25 cellular contexts compared by ENCODE assay signal in the genomic region with DNA sequence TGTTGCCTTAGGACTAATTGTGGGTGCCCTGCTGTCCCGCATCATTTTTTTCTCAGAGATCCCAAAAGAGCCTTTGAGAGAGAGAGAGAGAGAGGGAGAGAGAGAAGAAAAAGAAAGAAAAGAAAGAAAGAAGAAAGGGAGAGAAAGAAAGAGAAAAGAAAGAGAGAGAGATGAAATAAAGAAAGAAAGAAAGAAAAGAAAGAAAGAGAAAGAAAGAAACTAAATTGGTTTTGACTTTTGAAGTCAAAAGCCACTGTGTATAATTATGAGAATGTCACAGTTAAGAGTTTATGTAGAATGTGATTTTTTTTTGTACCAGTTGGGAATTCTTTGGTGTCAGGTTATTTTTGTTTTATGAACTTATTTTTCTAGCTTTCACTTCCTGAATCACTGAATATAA. TPM values are rescaled to one million over a fixed set of nuclear protein-coding genes. Genes with fewer than 3 reads are reported as not detected.
DNase-seq lines count a peak whose midpoint lies in the region; ATAC-seq, FAIRE-seq and TF ChIP-seq lines count a peak whose summit lies in the region.
"Had no signal": no experiment of that assay in that cellular context is flagged by ENCODE, and none has a peak within 500 bp of the region (broad histone marks: within the 10 kb centered on the region; RNA-seq: fewer than 3 reads in every experiment).

No MANE protein-coding gene starts in this region.

- H3K4me2 ChIP-seq in H9 (ENCODE audit: insufficient read depth, insufficient read length, low read length) (no peak overlapping the region), K562 (ENCODE audit: insufficient read depth, low read length) (no peak overlapping the region)

- no peak for TF ChIP-seq EP300 in K562 (IDR thresholded peaks at IDR 0.05; ENCODE audit: low read length)

- TF ChIP-seq RAD21 in K562 (CRISPR knock-in tag; conservative IDR thresholded peaks at IDR 0.05 in 1 of 2, IDR thresholded peaks at IDR 0.05 in 1 of 2), result no peak

- H3K23ac ChIP-seq in H9 (ENCODE audit: insufficient read length, low read depth, low read length), result no peak overlapping the region

- H3K56ac ChIP-seq in H9 (ENCODE audit: insufficient read length, low read depth, low read length), result no peak overlapping the region

- H3K79me2 ChIP-seq in H9 (ENCODE audit: insufficient read depth, low read length), result no peaks in the 10 kb centered on the region
- no peaks in the 10 kb centered on the region for H3K79me2 ChIP-seq in K562 (ENCODE audit: control insufficient read depth, insufficient read depth, low read length)

- ATAC-seq in K562, result no peak
- ATAC-seq in GM18502 (IDR thresholded peaks at IDR 0.05; ENCODE audit: poor library complexity, unreplicated experiment), result no peak
- no peak for ATAC-seq in HG03354 (IDR thresholded peaks at IDR 0.05; ENCODE audit: poor library complexity, severe bottlenecking, unreplicated experiment)
- ATAC-seq: PC-3 had no signal

- H3K79me1 ChIP-seq in H9 (ENCODE audit: insufficient read depth, low read depth, low read length, poor library complexity, severe bottlenecking), result no peaks in the 10 kb centered on the region

- H3K23me2 ChIP-seq in H9 (ENCODE audit: insufficient read length, low read depth, low read length, poor library complexity, severe bottlenecking), result no peaks in the 10 kb centered on the region

- intact Hi-C loops in K562 (cut with micrococcal nuclease), result no loop called here

- WGBS in H9 (ENCODE audit: extremely low coverage, insufficient read length, low lambda C conversion rate), result no CpG with 5 or more reads among the region's 1 CpG
- WGBS in K562 (ENCODE audit: insufficient coverage, low coverage, missing lambda C conversion rate), result 80% methylated on average over 1 of the region's 1 CpG

- POLR2A ChIA-PET in K562 (lab: Yijun Ruan, JAX), result no interaction called here

- DNase-seq in H9 (no peak), K562 (ENCODE audit: extremely low read depth in 1 of 4, low spot score in 3 of 4) (no peak), urothelium cell line (ENCODE audit: low spot score) (no peak)
- DNase-seq: AML-193, EL, GF-D8, GM23248, HCEC 1CT, Kasumi-1, MG63, NCI-H1417 treated with DMSO at 0.1 percent for 48 hours, NCI-H187, NCI-H446 treated with DMSO at 0.1 percent for 48 hours, NCI-H526 treated with DMSO at 0.1 percent for 48 hours, PC-3, RPMI8226, SHP77, SW 1271 had no signal

- no peak overlapping the region for H2BK20ac ChIP-seq in H9 (ENCODE audit: low read depth, low read length, poor library complexity, severe bottlenecking)

- H3K36me3 Mint-ChIP-seq in H9 (ENCODE audit: insufficient read depth in 1 of 3, low read depth in 3 of 3), result peaks cover 9 to 13% (median 11%) of the 10 kb centered on the region in 3 experiments; a peak in 6 of 7 replicates
- H3K36me3 Mint-ChIP-seq: IgD-negative memory B cell had no signal

- no TSS peak for BruUV-seq in K562 (replicated peaks; lab: Mats Ljungman, UMichigan)

- no peak overlapping the region for H3K18ac ChIP-seq in H9 (ENCODE audit: insufficient read length, low read depth, low read length)

- H3K9me3 ChIP-seq in H9 (ENCODE audit: control insufficient read depth, low read depth, low read length), result no peaks in the 10 kb centered on the region
- H3K9me3 ChIP-seq in K562 (replicated peaks; ENCODE audit: control insufficient read depth, insufficient read depth, low read depth, low read length), result no peaks in the 10 kb centered on the region
- H3K9me3 ChIP-seq: MG63 had no signal

- no peak overlapping the region for H4K5ac ChIP-seq in H9 (ENCODE audit: insufficient read length, low read depth, low read length)

- no peaks in the 10 kb centered on the region; the same call in 2 of the 3 replicates for H3K36me3 ChIP-seq in K562 (ENCODE audit: control insufficient read depth, insufficient read depth, low read length)

- no peaks in the 10 kb centered on the region for H3K9me1 ChIP-seq in K562 (ENCODE audit: control insufficient read depth, insufficient read depth, low read length)

- no peak overlapping the region for H3K9ac ChIP-seq in H9 (ENCODE audit: extremely low read depth, insufficient read length, low read length)
- no peak overlapping the region for H3K9ac ChIP-seq in K562 (ENCODE audit: insufficient read depth in 1 of 2, low read depth in 2 of 2, low read length in 2 of 2)
- H3K9ac ChIP-seq: GM23248 had no signal

- no peak overlapping the region for H2BK120ac ChIP-seq in H9 (ENCODE audit: low read depth, low read length, poor library complexity, severe bottlenecking)

- in situ Hi-C loops in K562 (cut with MboI), result no loop called here

- no peak overlapping the region for H3K4me3 Mint-ChIP-seq in H9
- H3K4me3 Mint-ChIP-seq: IgD-negative memory B cell had no signal

- no peak overlapping the region for H2BK12ac ChIP-seq in H9 (ENCODE audit: insufficient read length, low read depth, low read length)

- no peak overlapping the region for H3K14ac ChIP-seq in H9 (ENCODE audit: insufficient read depth, low read length)

- no peak overlapping the region for H2BK5ac ChIP-seq in H9 (ENCODE audit: insufficient read length, low read length)

- H4K8ac ChIP-seq in H9 (replicated peaks; ENCODE audit: insufficient read length, low read depth, low read length), result no peak overlapping the region

- H3T11ph ChIP-seq in H9 (ENCODE audit: low read length), result no peak overlapping the region

- TF ChIP-seq POLR2A in K562 (conservative IDR thresholded peaks at IDR 0.05), result no peak

- H3K27me3 Mint-ChIP-seq in H9 (ENCODE audit: low read depth), result no peaks in the 10 kb centered on the region

- H4K91ac ChIP-seq in H9 (ENCODE audit: insufficient read length, low read depth, low read length), result no peak overlapping the region

- H3K4me3 ChIP-seq in K562, result no peak overlapping the region
- H3K4me3 ChIP-seq: GM23248, MG63 had no signal

- no peak overlapping the region for H2BK15ac ChIP-seq in H9 (ENCODE audit: low read depth, low read length)

- FAIRE-seq in A204.1 (lab: Jason Lieb, UNC), result peak; percentile 40
- FAIRE-seq in K562 (lab: Jason Lieb, UNC), result no peak
- FAIRE-seq in urothelium cell line (lab: Jason Lieb, UNC), result no peak
- FAIRE-seq: D721Med had no signal

- peaks cover 6 to 11% of the 10 kb centered on the region in 2 experiments for H3K4me1 Mint-ChIP-seq in H9

- H2AK5ac ChIP-seq in H9 (ENCODE audit: insufficient read length, low read length), result no peak overlapping the region

- H4K20me1 ChIP-seq in H9 (ENCODE audit: control insufficient read depth, insufficient read depth, insufficient read length), result no peaks in the 10 kb centered on the region
- H4K20me1 ChIP-seq in K562 (replicated peaks; ENCODE audit: control insufficient read depth, insufficient read depth, low read length), result no peaks in the 10 kb centered on the region

- H2AFZ ChIP-seq in H9 (ENCODE audit: low read length) (no peak overlapping the region), K562 (ENCODE audit: low read depth, low read length) (no peak overlapping the region)
- H2AFZ ChIP-seq: GM23248 had no signal

- no peak for TF ChIP-seq CTCF in 22Rv1 (IDR thresholded peaks at IDR 0.05)
- no peak for TF ChIP-seq CTCF in H9 (conservative IDR thresholded peaks at IDR 0.05)
- TF ChIP-seq CTCF in K562 (IDR thresholded peaks at IDR 0.05 in 2 of 3, conservative IDR thresholded peaks at IDR 0.05 in 1 of 3; ENCODE audit: insufficient read depth in 2 of 3, low read depth in 1 of 3, low read length in 3 of 3), result no peak

- H3K27me3 ChIP-seq in H9 (ENCODE audit: insufficient read depth, low read length) (no peaks in the 10 kb centered on the region), K562 (ENCODE audit: control insufficient read depth in 2 of 2, insufficient read depth in 2 of 2, low read length in 2 of 2) (no peaks in the 10 kb centered on the region)
- H3K27me3 ChIP-seq: MG63 had no signal

- CTCF ChIA-PET in K562 (lab: Yijun Ruan, JAX; ENCODE audit: low intra/inter-chr PET ratio), result no interaction called here

- no peaks in the 10 kb centered on the region for H3K9me3 Mint-ChIP-seq in H9

- peak overlapping the region in 2 of 3 experiments; percentile 70 to 83; a peak in 4 of 7 replicates for H3K27ac Mint-ChIP-seq in H9
- H3K27ac Mint-ChIP-seq: IgD-negative memory B cell had no signal

- H3K4me1 ChIP-seq in H9 (ENCODE audit: insufficient read depth, low read length), result no peaks in the 10 kb centered on the region
- no peaks in the 10 kb centered on the region; a peak in 1 of 5 replicates for H3K4me1 ChIP-seq in K562 (replicated peaks in 1 of 2; ENCODE audit: control insufficient read depth in 2 of 2, insufficient read depth in 2 of 2, low read length in 2 of 2)

- no peak overlapping the region for H3K4ac ChIP-seq in H9 (ENCODE audit: low read depth, low read length)

- H3K27ac ChIP-seq in 22Rv1, result peak overlapping the region; percentile 19; the same call in 1 of the 2 replicates
- no peak overlapping the region for H3K27ac ChIP-seq in H9 (ENCODE audit: insufficient read length, low read depth, low read length)
- no peak overlapping the region for H3K27ac ChIP-seq in K562 (ENCODE audit: extremely low read depth, low read depth, low read length)
- H3K27ac ChIP-seq: C4-2B, GM23248 had no signal

TF ChIP-seq in K562, 482 proteins besides CTCF, POLR2A, EP300 and RAD21 (continues in another document):
- TF ChIP-seq U2AF1 (optimal IDR thresholded peaks at IDR 0.05; ENCODE audit: low read depth, low read length) (peak; percentile 47), POLR2G (IDR thresholded peaks at IDR 0.05; ENCODE audit: low read depth, low read length) (no peak)

RNA-seq across cellular contexts. Expression of a gene that starts 43.4 kb away (rescaled TPM):
- total RNA-seq in H9 (2021) (20.2 and 20.5 TPM in 2 replicates), K562 (2014; rRNA removed) (6.7 and 7.5 TPM in 2 replicates), K562 (2014; rRNA removed; fragmentation: Illumina TruSeq; extraction: Trizol) (15.5 and 16.9 TPM in 2 replicates), K562 (2015; rRNA removed; fragmentation: Illumina TruSeq; extraction: Trizol) (10.7 and 10.9 TPM in 2 replicates), K562 (2021) (14.5 and 15.4 TPM in 2 replicates)
- 13.3 and 62.5 TPM in 2 replicates for total RNA-seq in K562 (2011; cell fraction: chromatin; rRNA removed; ENCODE audit: low replicate concordance)
- 8.3 and 14.7 TPM in 2 replicates for total RNA-seq in K562 (2011; cell fraction: nucleolus; rRNA removed)
- 25.0 and 35.9 TPM in 2 replicates for total RNA-seq in K562 (2011; cell fraction: nucleoplasm; rRNA removed)
- polyA plus RNA-seq in K562 (2011; rRNA removed) (26.4 and 31.3 TPM in 2 replicates), K562 (2014; fragmentation: Illumina TruSeq; extraction: Trizol) (10.2 and 12.3 TPM in 2 replicates), K562 (2014; fragmentation: Nextera tagmentation; extraction: Ambion mirVana) (1 to 10 TPM; 2.2 to 3.5 TPM), K562 (2014; rRNA removed) (7.1 and 7.9 TPM in 2 replicates)
- 4.0 and 10.1 TPM in 2 replicates for polyA plus RNA-seq in K562 (2011; cell fraction: cytosol; rRNA removed)
- polyA plus RNA-seq in K562 (2011; cell fraction: nucleus; rRNA removed), result 17.0 and 23.9 TPM in 2 replicates
- polyA plus RNA-seq in K562 (2012), result 9.0 and 11.6 TPM in 2 replicates
- polyA minus RNA-seq in K562 (2011; rRNA and poly(A)+ RNA removed), result 77.9 and 91.3 TPM in 2 replicates
- polyA minus RNA-seq in K562 (2011; cell fraction: cytosol; rRNA and poly(A)+ RNA removed), result 17.3 and 24.0 TPM in 2 replicates
- 24.0 and 45.7 TPM in 2 replicates for polyA minus RNA-seq in K562 (2011; cell fraction: nucleus; rRNA and poly(A)+ RNA removed)
